In the genomic region with DNA sequence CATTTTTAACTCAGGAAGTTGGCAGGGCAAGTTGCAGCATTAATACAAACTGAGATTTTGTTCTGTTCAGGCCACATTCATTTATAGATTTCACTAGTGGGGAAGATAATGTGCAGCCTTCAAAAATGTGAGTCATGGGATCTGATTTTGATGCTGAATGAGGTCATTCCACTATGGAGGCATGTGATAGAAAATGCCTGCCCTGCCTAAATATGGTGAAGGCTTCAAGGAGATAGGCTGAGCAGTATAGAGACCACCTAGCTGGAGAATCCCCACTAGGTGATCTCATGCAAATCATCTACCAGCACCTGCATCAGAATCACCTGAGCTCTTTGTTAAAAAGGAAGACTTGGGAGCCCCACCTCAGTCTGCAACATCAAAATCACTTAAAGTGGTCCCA, we compare ENCODE assay signal across 2 cellular contexts.
A peak's percentile ranks its signal among the peaks of the same experiment; 100 is the strongest.
TF ChIP-seq lines count a peak whose summit lies in the region.

No MANE protein-coding gene starts in this region.

TF ChIP-seq in HepG2, 621 proteins besides CTCF, POLR2A, EP300 and RAD21:
- TF ChIP-seq MEF2D (CRISPR knock-in tag; IDR thresholded peaks at IDR 0.05) = no peak
- TF ChIP-seq ZNF180 (CRISPR knock-in tag; IDR thresholded peaks at IDR 0.05; ENCODE audit: borderline replicate concordance, low read depth) = no peak
- 0 out of 2 replicates have a peak, but pooled peaks have one; percentile 13 for TF ChIP-seq ATF7 (IDR thresholded peaks at IDR 0.05)
- no peak for TF ChIP-seq ATF7 (CRISPR knock-in tag; IDR thresholded peaks at IDR 0.05)
- no peak for TF ChIP-seq ZNF709 (CRISPR knock-in tag; IDR thresholded peaks at IDR 0.05)
- TF ChIP-seq ZBTB21 (CRISPR knock-in tag; IDR thresholded peaks at IDR 0.05) = no peak
- no peak for TF ChIP-seq ZNF724P (CRISPR knock-in tag; IDR thresholded peaks at IDR 0.05; ENCODE audit: borderline replicate concordance)
TF ChIP-seq in HepG2: peak in this region for 1.

TF ChIP-seq in WTC11, 78 proteins besides CTCF, POLR2A, EP300 and RAD21:
- TF ChIP-seq, protein P1, sequence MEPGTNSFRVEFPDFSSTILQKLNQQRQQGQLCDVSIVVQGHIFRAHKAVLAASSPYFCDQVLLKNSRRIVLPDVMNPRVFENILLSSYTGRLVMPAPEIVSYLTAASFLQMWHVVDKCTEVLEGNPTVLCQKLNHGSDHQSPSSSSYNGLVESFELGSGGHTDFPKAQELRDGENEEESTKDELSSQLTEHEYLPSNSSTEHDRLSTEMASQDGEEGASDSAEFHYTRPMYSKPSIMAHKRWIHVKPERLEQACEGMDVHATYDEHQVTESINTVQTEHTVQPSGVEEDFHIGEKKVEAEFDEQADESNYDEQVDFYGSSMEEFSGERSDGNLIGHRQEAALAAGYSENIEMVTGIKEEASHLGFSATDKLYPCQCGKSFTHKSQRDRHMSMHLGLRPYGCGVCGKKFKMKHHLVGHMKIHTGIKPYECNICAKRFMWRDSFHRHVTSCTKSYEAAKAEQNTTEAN (CRISPR knock-in tag; IDR thresholded peaks at IDR 0.05) = no peak
- TF ChIP-seq KAT7 (CRISPR knock-in tag; IDR thresholded peaks at IDR 0.05; ENCODE audit: borderline replicate concordance) (no peak), ZNF423 (CRISPR knock-in tag; IDR thresholded peaks at IDR 0.05) (no peak), ZNF263 (CRISPR knock-in tag; IDR thresholded peaks at IDR 0.05; ENCODE audit: low read depth) (no peak), SMAD4 (CRISPR knock-in tag; IDR thresholded peaks at IDR 0.05) (no peak), GRHL2 (CRISPR knock-in tag; IDR thresholded peaks at IDR 0.05; ENCODE audit: insufficient replicate concordance, severe bottlenecking) (no peak), ZNF416 (CRISPR knock-in tag; IDR thresholded peaks at IDR 0.05) (no peak), OVOL2 (CRISPR knock-in tag; IDR thresholded peaks at IDR 0.05; ENCODE audit: borderline replicate concordance) (no peak), NR3C1 (CRISPR knock-in tag; conservative IDR thresholded peaks at IDR 0.05; ENCODE audit: low read depth) (no peak), SMAD3 (CRISPR knock-in tag; IDR thresholded peaks at IDR 0.05; ENCODE audit: borderline replicate concordance) (no peak), TCF7 (CRISPR knock-in tag; IDR thresholded peaks at IDR 0.05; ENCODE audit: low read depth) (no peak), ZNF396 (CRISPR knock-in tag; IDR thresholded peaks at IDR 0.05; ENCODE audit: borderline replicate concordance) (no peak), JAZF1 (CRISPR knock-in tag; IDR thresholded peaks at IDR 0.05) (no peak), ZBTB21 (CRISPR knock-in tag; IDR thresholded peaks at IDR 0.05; ENCODE audit: borderline replicate concordance) (no peak)
- TF ChIP-seq, protein P2, sequence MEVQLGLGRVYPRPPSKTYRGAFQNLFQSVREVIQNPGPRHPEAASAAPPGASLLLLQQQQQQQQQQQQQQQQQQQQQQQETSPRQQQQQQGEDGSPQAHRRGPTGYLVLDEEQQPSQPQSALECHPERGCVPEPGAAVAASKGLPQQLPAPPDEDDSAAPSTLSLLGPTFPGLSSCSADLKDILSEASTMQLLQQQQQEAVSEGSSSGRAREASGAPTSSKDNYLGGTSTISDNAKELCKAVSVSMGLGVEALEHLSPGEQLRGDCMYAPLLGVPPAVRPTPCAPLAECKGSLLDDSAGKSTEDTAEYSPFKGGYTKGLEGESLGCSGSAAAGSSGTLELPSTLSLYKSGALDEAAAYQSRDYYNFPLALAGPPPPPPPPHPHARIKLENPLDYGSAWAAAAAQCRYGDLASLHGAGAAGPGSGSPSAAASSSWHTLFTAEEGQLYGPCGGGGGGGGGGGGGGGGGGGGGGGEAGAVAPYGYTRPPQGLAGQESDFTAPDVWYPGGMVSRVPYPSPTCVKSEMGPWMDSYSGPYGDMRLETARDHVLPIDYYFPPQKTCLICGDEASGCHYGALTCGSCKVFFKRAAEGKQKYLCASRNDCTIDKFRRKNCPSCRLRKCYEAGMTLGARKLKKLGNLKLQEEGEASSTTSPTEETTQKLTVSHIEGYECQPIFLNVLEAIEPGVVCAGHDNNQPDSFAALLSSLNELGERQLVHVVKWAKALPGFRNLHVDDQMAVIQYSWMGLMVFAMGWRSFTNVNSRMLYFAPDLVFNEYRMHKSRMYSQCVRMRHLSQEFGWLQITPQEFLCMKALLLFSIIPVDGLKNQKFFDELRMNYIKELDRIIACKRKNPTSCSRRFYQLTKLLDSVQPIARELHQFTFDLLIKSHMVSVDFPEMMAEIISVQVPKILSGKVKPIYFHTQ (CRISPR knock-in tag; IDR thresholded peaks at IDR 0.05) = no peak
- TF ChIP-seq, protein P3, sequence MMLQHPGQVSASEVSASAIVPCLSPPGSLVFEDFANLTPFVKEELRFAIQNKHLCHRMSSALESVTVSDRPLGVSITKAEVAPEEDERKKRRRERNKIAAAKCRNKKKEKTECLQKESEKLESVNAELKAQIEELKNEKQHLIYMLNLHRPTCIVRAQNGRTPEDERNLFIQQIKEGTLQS (CRISPR knock-in tag; conservative IDR thresholded peaks at IDR 0.05) = no peak
- TF ChIP-seq, protein P4, sequence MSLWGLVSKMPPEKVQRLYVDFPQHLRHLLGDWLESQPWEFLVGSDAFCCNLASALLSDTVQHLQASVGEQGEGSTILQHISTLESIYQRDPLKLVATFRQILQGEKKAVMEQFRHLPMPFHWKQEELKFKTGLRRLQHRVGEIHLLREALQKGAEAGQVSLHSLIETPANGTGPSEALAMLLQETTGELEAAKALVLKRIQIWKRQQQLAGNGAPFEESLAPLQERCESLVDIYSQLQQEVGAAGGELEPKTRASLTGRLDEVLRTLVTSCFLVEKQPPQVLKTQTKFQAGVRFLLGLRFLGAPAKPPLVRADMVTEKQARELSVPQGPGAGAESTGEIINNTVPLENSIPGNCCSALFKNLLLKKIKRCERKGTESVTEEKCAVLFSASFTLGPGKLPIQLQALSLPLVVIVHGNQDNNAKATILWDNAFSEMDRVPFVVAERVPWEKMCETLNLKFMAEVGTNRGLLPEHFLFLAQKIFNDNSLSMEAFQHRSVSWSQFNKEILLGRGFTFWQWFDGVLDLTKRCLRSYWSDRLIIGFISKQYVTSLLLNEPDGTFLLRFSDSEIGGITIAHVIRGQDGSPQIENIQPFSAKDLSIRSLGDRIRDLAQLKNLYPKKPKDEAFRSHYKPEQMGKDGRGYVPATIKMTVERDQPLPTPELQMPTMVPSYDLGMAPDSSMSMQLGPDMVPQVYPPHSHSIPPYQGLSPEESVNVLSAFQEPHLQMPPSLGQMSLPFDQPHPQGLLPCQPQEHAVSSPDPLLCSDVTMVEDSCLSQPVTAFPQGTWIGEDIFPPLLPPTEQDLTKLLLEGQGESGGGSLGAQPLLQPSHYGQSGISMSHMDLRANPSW (CRISPR knock-in tag; conservative IDR thresholded peaks at IDR 0.05; ENCODE audit: low read depth) = no peak
- TF ChIP-seq, protein P5, sequence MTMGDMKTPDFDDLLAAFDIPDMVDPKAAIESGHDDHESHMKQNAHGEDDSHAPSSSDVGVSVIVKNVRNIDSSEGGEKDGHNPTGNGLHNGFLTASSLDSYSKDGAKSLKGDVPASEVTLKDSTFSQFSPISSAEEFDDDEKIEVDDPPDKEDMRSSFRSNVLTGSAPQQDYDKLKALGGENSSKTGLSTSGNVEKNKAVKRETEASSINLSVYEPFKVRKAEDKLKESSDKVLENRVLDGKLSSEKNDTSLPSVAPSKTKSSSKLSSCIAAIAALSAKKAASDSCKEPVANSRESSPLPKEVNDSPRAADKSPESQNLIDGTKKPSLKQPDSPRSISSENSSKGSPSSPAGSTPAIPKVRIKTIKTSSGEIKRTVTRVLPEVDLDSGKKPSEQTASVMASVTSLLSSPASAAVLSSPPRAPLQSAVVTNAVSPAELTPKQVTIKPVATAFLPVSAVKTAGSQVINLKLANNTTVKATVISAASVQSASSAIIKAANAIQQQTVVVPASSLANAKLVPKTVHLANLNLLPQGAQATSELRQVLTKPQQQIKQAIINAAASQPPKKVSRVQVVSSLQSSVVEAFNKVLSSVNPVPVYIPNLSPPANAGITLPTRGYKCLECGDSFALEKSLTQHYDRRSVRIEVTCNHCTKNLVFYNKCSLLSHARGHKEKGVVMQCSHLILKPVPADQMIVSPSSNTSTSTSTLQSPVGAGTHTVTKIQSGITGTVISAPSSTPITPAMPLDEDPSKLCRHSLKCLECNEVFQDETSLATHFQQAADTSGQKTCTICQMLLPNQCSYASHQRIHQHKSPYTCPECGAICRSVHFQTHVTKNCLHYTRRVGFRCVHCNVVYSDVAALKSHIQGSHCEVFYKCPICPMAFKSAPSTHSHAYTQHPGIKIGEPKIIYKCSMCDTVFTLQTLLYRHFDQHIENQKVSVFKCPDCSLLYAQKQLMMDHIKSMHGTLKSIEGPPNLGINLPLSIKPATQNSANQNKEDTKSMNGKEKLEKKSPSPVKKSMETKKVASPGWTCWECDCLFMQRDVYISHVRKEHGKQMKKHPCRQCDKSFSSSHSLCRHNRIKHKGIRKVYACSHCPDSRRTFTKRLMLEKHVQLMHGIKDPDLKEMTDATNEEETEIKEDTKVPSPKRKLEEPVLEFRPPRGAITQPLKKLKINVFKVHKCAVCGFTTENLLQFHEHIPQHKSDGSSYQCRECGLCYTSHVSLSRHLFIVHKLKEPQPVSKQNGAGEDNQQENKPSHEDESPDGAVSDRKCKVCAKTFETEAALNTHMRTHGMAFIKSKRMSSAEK (CRISPR knock-in tag; IDR thresholded peaks at IDR 0.05; ENCODE audit: borderline replicate concordance) = no peak
- TF ChIP-seq, protein P6, sequence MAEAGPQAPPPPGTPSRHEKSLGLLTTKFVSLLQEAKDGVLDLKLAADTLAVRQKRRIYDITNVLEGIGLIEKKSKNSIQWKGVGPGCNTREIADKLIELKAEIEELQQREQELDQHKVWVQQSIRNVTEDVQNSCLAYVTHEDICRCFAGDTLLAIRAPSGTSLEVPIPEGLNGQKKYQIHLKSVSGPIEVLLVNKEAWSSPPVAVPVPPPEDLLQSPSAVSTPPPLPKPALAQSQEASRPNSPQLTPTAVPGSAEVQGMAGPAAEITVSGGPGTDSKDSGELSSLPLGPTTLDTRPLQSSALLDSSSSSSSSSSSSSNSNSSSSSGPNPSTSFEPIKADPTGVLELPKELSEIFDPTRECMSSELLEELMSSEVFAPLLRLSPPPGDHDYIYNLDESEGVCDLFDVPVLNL (CRISPR knock-in tag; IDR thresholded peaks at IDR 0.05; ENCODE audit: borderline replicate concordance, low read depth) = no peak
